36 cellular contexts compared by ENCODE assay signal in the genomic region with DNA sequence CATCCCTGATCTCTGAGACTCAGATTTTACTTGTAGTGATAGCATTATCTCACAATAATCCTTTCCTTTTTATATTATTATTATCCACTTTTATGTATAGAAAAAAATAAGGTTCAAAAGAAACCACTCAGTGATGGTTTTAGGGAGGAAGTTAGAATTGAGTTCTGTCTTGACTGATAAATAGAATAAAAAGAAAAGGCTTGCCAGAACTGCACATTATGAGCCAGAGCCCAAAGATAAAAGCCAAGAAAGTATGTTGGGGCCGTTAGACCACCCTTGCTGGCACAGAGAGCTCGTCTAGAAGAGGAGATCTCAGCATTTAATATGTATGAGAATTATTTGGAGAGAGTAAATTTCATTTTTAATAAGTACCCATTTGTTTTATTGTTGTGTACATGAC.
"Had no signal": no experiment of that assay in that cellular context is flagged by ENCODE, and none has a peak within 500 bp of the region (broad histone marks: within the 10 kb centered on the region; RNA-seq: fewer than 3 reads in every experiment).

No MANE protein-coding gene starts in this region.

- H3K4me3 ChIP-seq: adrenal gland, ascending aorta, body of pancreas, breast epithelium, cardiac muscle cell had no signal

- H3K36me3 ChIP-seq: adrenal gland, ascending aorta, brain microvascular endothelial cell, breast epithelium, cardiac muscle cell had no signal

- H3K9me3 ChIP-seq: adrenal gland, ascending aorta, body of pancreas, breast epithelium had no signal

- H3K4me1 ChIP-seq: adrenal gland, ascending aorta, body of pancreas, breast epithelium had no signal

- H3K4me3 Mint-ChIP-seq: activated naive CD4-positive, alpha-beta T cell treated with anti-CD3 and anti-CD28 coated beads for 36 hours; activated naive CD4-positive, alpha-beta T cell treated with anti-CD3 and anti-CD28 coated beads, Interleukin-2, amount 10 ng/mL, durations not matched to agents 7 days and 5 days; activated naive CD4-positive, alpha-beta T cell treated with anti-CD3 and anti-CD28 coated beads, Interleukin-2, amount 50 U/mL, for 24 hours; activated naive CD8-positive, alpha-beta T cell; activated naive CD8-positive, alpha-beta T cell treated with anti-CD3 and anti-CD28 coated beads for 36 hours; activated naive CD8-positive, alpha-beta T cell treated with anti-CD3 and anti-CD28 coated beads, Interleukin-2, amount 10 ng/mL, durations not matched to agents 7 days and 5 days; activated naive CD8-positive, alpha-beta T cell treated with anti-CD3 and anti-CD28 coated beads, Interleukin-2, amount 50 U/mL, for 24 hours; activated T-cell treated with anti-CD3 and anti-CD28 coated beads, Interleukin-2, amount 50 U/mL, for 4 hours; activated T-cell treated with anti-CD3 and anti-CD28 coated beads, Interleukin-2, amount 50 U/mL, for 72 hours; activated T-helper 1 cell treated with anti-CD3 and anti-CD28 coated beads, Interleukin-12 subunit alpha, Interleukin-12 subunit beta, Interleukin-2, Interleukin-4 antibody, amounts not matched to agents 30 ng/mL and 10 ng/mL and 1 ng/mL, durations not matched to agents 14 hours and 24 hours and 36 hours; activated T-helper 17 cell treated with anti-CD3 and anti-CD28 coated beads, Interleukin-2, amount 50 U/mL, for 72 hours; brain; central memory CD8-positive, alpha-beta T cell had no signal

- H3K27me3 Mint-ChIP-seq: activated naive CD4-positive, alpha-beta T cell treated with anti-CD3 and anti-CD28 coated beads, Interleukin-2, amount 10 ng/mL, durations not matched to agents 7 days and 5 days; activated naive CD4-positive, alpha-beta T cell treated with anti-CD3 and anti-CD28 coated beads, Interleukin-2, amount 50 U/mL, for 24 hours; activated naive CD8-positive, alpha-beta T cell; activated naive CD8-positive, alpha-beta T cell treated with anti-CD3 and anti-CD28 coated beads for 36 hours; activated naive CD8-positive, alpha-beta T cell treated with anti-CD3 and anti-CD28 coated beads, Interleukin-2, amount 10 ng/mL, durations not matched to agents 7 days and 5 days; activated naive CD8-positive, alpha-beta T cell treated with anti-CD3 and anti-CD28 coated beads, Interleukin-2, amount 50 U/mL, for 24 hours; activated T-helper 17 cell treated with anti-CD3 and anti-CD28 coated beads, Interleukin-2, amount 50 U/mL, for 72 hours; brain; central memory CD8-positive, alpha-beta T cell had no signal

- H3K27me3 ChIP-seq: adrenal gland, ascending aorta, body of pancreas, brain microvascular endothelial cell, breast epithelium, cardiac muscle cell had no signal

- H3K27ac ChIP-seq: adrenal gland, ascending aorta, body of pancreas, brain microvascular endothelial cell, breast epithelium, cardiac muscle cell had no signal

- H3K27ac Mint-ChIP-seq: activated naive CD4-positive, alpha-beta T cell treated with anti-CD3 and anti-CD28 coated beads for 36 hours; activated naive CD4-positive, alpha-beta T cell treated with anti-CD3 and anti-CD28 coated beads, Interleukin-2, amount 10 ng/mL, durations not matched to agents 7 days and 5 days; activated naive CD4-positive, alpha-beta T cell treated with anti-CD3 and anti-CD28 coated beads, Interleukin-2, amount 50 U/mL, for 24 hours; activated naive CD4-positive, alpha-beta T cell treated with anti-CD3 and anti-CD28 coated beads, Interleukin-2, amount 50 U/mL, for 72 hours; activated naive CD8-positive, alpha-beta T cell; activated naive CD8-positive, alpha-beta T cell treated with anti-CD3 and anti-CD28 coated beads for 36 hours; activated naive CD8-positive, alpha-beta T cell treated with anti-CD3 and anti-CD28 coated beads, Interleukin-2, amount 10 ng/mL, durations not matched to agents 7 days and 5 days; activated naive CD8-positive, alpha-beta T cell treated with anti-CD3 and anti-CD28 coated beads, Interleukin-2, amount 50 U/mL, for 24 hours; activated T-cell treated with anti-CD3 and anti-CD28 coated beads, Interleukin-2, amount 50 U/mL, for 72 hours; activated T-helper 1 cell treated with anti-CD3 and anti-CD28 coated beads, Interleukin-12 subunit alpha, Interleukin-12 subunit beta, Interleukin-2, Interleukin-4 antibody, amounts not matched to agents 30 ng/mL and 10 ng/mL and 1 ng/mL, durations not matched to agents 14 hours and 24 hours and 36 hours; activated T-helper 17 cell treated with anti-CD3 and anti-CD28 coated beads, Interleukin-2, amount 50 U/mL, for 72 hours; activated T-helper 2 cell treated with anti-CD3 and anti-CD28 coated beads, Interferon-gamma antibody, Interleukin-2, Interleukin-4, amounts not matched to agents 10 μg/mL and 5 μg/mL and 100 μg/mL, durations not matched to agents 14 hours and 24 hours and 36 hours; brain had no signal

- H3K9me3 Mint-ChIP-seq: activated naive CD4-positive, alpha-beta T cell treated with anti-CD3 and anti-CD28 coated beads for 36 hours; activated naive CD4-positive, alpha-beta T cell treated with anti-CD3 and anti-CD28 coated beads, Interleukin-2, amount 10 ng/mL, durations not matched to agents 7 days and 5 days; activated naive CD8-positive, alpha-beta T cell treated with anti-CD3 and anti-CD28 coated beads, Interleukin-2, amount 10 ng/mL, durations not matched to agents 7 days and 5 days; activated naive CD8-positive, alpha-beta T cell treated with anti-CD3 and anti-CD28 coated beads, Interleukin-2, amount 50 U/mL, for 24 hours; activated T-helper 1 cell treated with anti-CD3 and anti-CD28 coated beads, Interleukin-12 subunit alpha, Interleukin-12 subunit beta, Interleukin-2, Interleukin-4 antibody, amounts not matched to agents 30 ng/mL and 10 ng/mL and 1 ng/mL, durations not matched to agents 14 hours and 24 hours and 36 hours; activated T-helper 2 cell treated with anti-CD3 and anti-CD28 coated beads, Interferon-gamma antibody, Interleukin-2, Interleukin-4, amounts not matched to agents 10 μg/mL and 5 μg/mL and 100 μg/mL, durations not matched to agents 14 hours and 24 hours and 36 hours had no signal

- H3K36me3 Mint-ChIP-seq: activated naive CD4-positive, alpha-beta T cell treated with anti-CD3 and anti-CD28 coated beads, Interleukin-2, amount 10 ng/mL, durations not matched to agents 7 days and 5 days; activated naive CD4-positive, alpha-beta T cell treated with anti-CD3 and anti-CD28 coated beads, Interleukin-2, amount 50 U/mL, for 24 hours; activated naive CD4-positive, alpha-beta T cell treated with anti-CD3 and anti-CD28 coated beads, Interleukin-2, amount 50 U/mL, for 72 hours; activated naive CD8-positive, alpha-beta T cell; activated naive CD8-positive, alpha-beta T cell treated with anti-CD3 and anti-CD28 coated beads for 36 hours; activated naive CD8-positive, alpha-beta T cell treated with anti-CD3 and anti-CD28 coated beads, Interleukin-2, amount 10 ng/mL, durations not matched to agents 7 days and 5 days; brain had no signal

- DNase-seq: activated effector memory CD4-positive, alpha-beta T cell treated with anti-CD3 and anti-CD28 coated beads, Interleukin-2, amount 50 U/mL, for 16 hours; activated effector memory CD4-positive, alpha-beta T cell treated with Interleukin-2 at 50 U/mL for 16 hours; activated gamma-delta T cell; activated gamma-delta T cell treated with Interleukin-2 at 50 U/mL for 16 hours; activated naive CD4-positive, alpha-beta T cell; activated naive CD4-positive, alpha-beta T cell treated with anti-CD3 and anti-CD28 coated beads for 36 hours; activated naive CD4-positive, alpha-beta T cell treated with anti-CD3 and anti-CD28 coated beads, Interleukin-2, amount 10 ng/mL, durations not matched to agents 7 days and 5 days; activated naive CD4-positive, alpha-beta T cell treated with anti-CD3 and anti-CD28 coated beads, Interleukin-2, amount 50 U/mL, for 16 hours; activated naive CD4-positive, alpha-beta T cell treated with Interleukin-2 at 50 U/mL for 16 hours; activated naive CD8-positive, alpha-beta T cell treated with anti-CD3 and anti-CD28 coated beads for 36 hours; activated naive CD8-positive, alpha-beta T cell treated with anti-CD3 and anti-CD28 coated beads, Interleukin-2, amount 10 ng/mL, durations not matched to agents 7 days and 5 days; activated naive CD8-positive, alpha-beta T cell treated with anti-CD3 and anti-CD28 coated beads, Interleukin-2, amount 50 U/mL, for 24 hours; activated T-cell treated with anti-CD3 and anti-CD28 coated beads, Interleukin-2, amount 50 U/mL, for 4 hours; activated T-cell treated with anti-CD3 and anti-CD28 coated beads, Interleukin-2, amount 50 U/mL, for 48 hours; activated T-cell treated with anti-CD3 and anti-CD28 coated beads, Interleukin-2, amount 50 U/mL, for 72 hours; adrenal gland; amniotic stem cell; amygdala; anterior cingulate cortex; aorta; body of pancreas; brain microvascular endothelial cell; caudate nucleus; central memory CD4-positive, alpha-beta T cell; cerebellar nuclear complex had no signal

- H3K4me1 Mint-ChIP-seq: activated naive CD4-positive, alpha-beta T cell treated with anti-CD3 and anti-CD28 coated beads, Interleukin-2, amount 10 ng/mL, durations not matched to agents 7 days and 5 days; activated naive CD4-positive, alpha-beta T cell treated with anti-CD3 and anti-CD28 coated beads, Interleukin-2, amount 50 U/mL, for 24 hours; activated naive CD8-positive, alpha-beta T cell treated with anti-CD3 and anti-CD28 coated beads for 36 hours; activated naive CD8-positive, alpha-beta T cell treated with anti-CD3 and anti-CD28 coated beads, Interleukin-2, amount 10 ng/mL, durations not matched to agents 7 days and 5 days; activated naive CD8-positive, alpha-beta T cell treated with anti-CD3 and anti-CD28 coated beads, Interleukin-2, amount 50 U/mL, for 24 hours; activated T-helper 17 cell treated with anti-CD3 and anti-CD28 coated beads, Interleukin-2, amount 50 U/mL, for 72 hours; central memory CD8-positive, alpha-beta T cell had no signal
